13 cellular contexts compared by ENCODE assay signal in genomic region chr17:67488161-67488560, GRCh38.
A peak's percentile ranks its signal among the peaks of the same experiment; 100 is the strongest.
DNase-seq lines count a peak whose midpoint lies in the region; ATAC-seq, FAIRE-seq and TF ChIP-seq lines count a peak whose summit lies in the region.
"Had no signal": no experiment of that assay in that cellular context is flagged by ENCODE, and none has a peak within 500 bp of the region (broad histone marks: within the 10 kb centered on the region; RNA-seq: fewer than 3 reads in every experiment).

No MANE protein-coding gene starts in this region.

- TF ChIP-seq POLR2A in right lobe of liver (IDR thresholded peaks at IDR 0.05) (no peak), stomach (IDR thresholded peaks at IDR 0.05) (no peak)

- no peaks in the 10 kb centered on the region for H3K36me3 ChIP-seq in MG63
- H3K36me3 ChIP-seq in endodermal cell (ENCODE audit: control insufficient read depth, insufficient read depth, low read length), result no peaks in the 10 kb centered on the region
- no peaks in the 10 kb centered on the region for H3K36me3 ChIP-seq in right lobe of liver
- H3K36me3 ChIP-seq in stomach, result no peaks in the 10 kb centered on the region
- no peaks in the 10 kb centered on the region for H3K36me3 ChIP-seq in small intestine (ENCODE audit: control insufficient read depth in 2 of 2, insufficient read depth in 2 of 2, low read length in 2 of 2)
- H3K36me3 ChIP-seq: uterus had no signal

- peaks cover 20% of the 10 kb centered on the region for H3K4me1 Mint-ChIP-seq in endodermal cell

- no peak overlapping the region for H3K4me3 Mint-ChIP-seq in endodermal cell
- H3K4me3 Mint-ChIP-seq: naive B cell had no signal

- H3K36me3 Mint-ChIP-seq in endodermal cell (ENCODE audit: low read depth), result peaks cover 6% of the 10 kb centered on the region

- H3K9ac ChIP-seq in endodermal cell (ENCODE audit: extremely low read depth, low read length, poor library complexity, severe bottlenecking), result no peak overlapping the region

- FAIRE-seq in small intestine (lab: Jason Lieb, UNC), result no peak
- FAIRE-seq: frontal cortex had no signal

- no peak for TF ChIP-seq EP300 in stomach (IDR thresholded peaks at IDR 0.05)

- TF ChIP-seq CTCF in endodermal cell (conservative IDR thresholded peaks at IDR 0.05) (no peak), right lobe of liver (IDR thresholded peaks at IDR 0.05) (no peak), stomach (IDR thresholded peaks at IDR 0.05) (no peak)

- no peak overlapping the region for H3K4me3 ChIP-seq in MG63
- no peak overlapping the region for H3K4me3 ChIP-seq in endodermal cell (ENCODE audit: low read length)
- H3K4me3 ChIP-seq in right lobe of liver, result no peak overlapping the region
- no peak overlapping the region for H3K4me3 ChIP-seq in stomach
- no peak overlapping the region for H3K4me3 ChIP-seq in small intestine (ENCODE audit: low read depth in 1 of 2, low read length in 2 of 2)
- H3K4me3 ChIP-seq: uterus had no signal

- DNase-seq in MG63, result peak; percentile 19
- peak; percentile 40 for DNase-seq in endodermal cell
- peak; percentile 57 to 87 (median 82) for DNase-seq in right lobe of liver
- no peak for DNase-seq in stomach
- no peak for DNase-seq in T-helper 1 cell
- no peak for DNase-seq in small intestine
- DNase-seq: H7; naive B cell; NCI-H748 treated with DMSO at 0.1 percent for 48 hours; stimulated activated CD4-positive, alpha-beta T cell treated with anti-CD3 and anti-CD28 coated beads, Interleukin-4, amount 100 ng/mL, for 4 hours had no signal

- H3K27ac ChIP-seq in endodermal cell (ENCODE audit: low read depth, low read length) (no peak overlapping the region), right lobe of liver (no peak overlapping the region), stomach (peak overlapping the region in 4 of 5 donors; percentile 31 to 65 (median 52)), small intestine (ENCODE audit: low read depth in 1 of 2, low read length in 1 of 2) (no peak overlapping the region)

- 91 to 92% methylated on average over 12 of the region's 12 CpGs for WGBS in endodermal cell (ENCODE audit: insufficient coverage in 1 of 2, insufficient read length in 1 of 2), 2 experiments
- WGBS in right lobe of liver (ENCODE audit: insufficient coverage, low coverage, low lambda C conversion rate, missing lambda C conversion rate), result 22% methylated on average over 10 of the region's 12 CpGs
- 71 to 85% (median 80%) methylated on average over 12 of the region's 12 CpGs for WGBS in stomach, 5 donors
- WGBS in small intestine, 3 donors, result 70 to 84% (median 74%) methylated on average over 12 of the region's 12 CpGs

- H3K9me3 ChIP-seq in MG63 (no peaks in the 10 kb centered on the region), endodermal cell (ENCODE audit: control insufficient read depth, low read length) (peaks cover 7% of the 10 kb centered on the region), right lobe of liver (no peaks in the 10 kb centered on the region), stomach (no peaks in the 10 kb centered on the region), small intestine (ENCODE audit: control insufficient read depth, low read depth) (no peaks in the 10 kb centered on the region)
- H3K9me3 ChIP-seq: uterus had no signal

- H3K4me1 ChIP-seq in endodermal cell (ENCODE audit: control insufficient read depth, insufficient read depth, low read length), result no peaks in the 10 kb centered on the region
- peaks cover 0 to 10% (median 0%) of the 10 kb centered on the region in 4 donors for H3K4me1 ChIP-seq in right lobe of liver
- H3K4me1 ChIP-seq in stomach, result peaks cover 9 to 34% (median 21%) of the 10 kb centered on the region in 4 donors
- peaks cover 0 to 11% of the 10 kb centered on the region in 2 donors for H3K4me1 ChIP-seq in small intestine (ENCODE audit: control insufficient read depth in 2 of 2, insufficient read depth in 1 of 2, low read depth in 1 of 2, low read length in 1 of 2)

- intact Hi-C loops in right lobe of liver (cut with DNase I), result no loop called here
- intact Hi-C loops in stomach (cut with DNase I; ENCODE audit: low total_unique reads), result no loop called here

- H3K9me3 Mint-ChIP-seq in endodermal cell, result no peaks in the 10 kb centered on the region

- H3K27me3 Mint-ChIP-seq in endodermal cell (ENCODE audit: insufficient read depth), result no peaks in the 10 kb centered on the region
- H3K27me3 Mint-ChIP-seq: naive B cell had no signal

- H3K27me3 ChIP-seq in MG63, result peaks cover 7% of the 10 kb centered on the region
- no peaks in the 10 kb centered on the region for H3K27me3 ChIP-seq in endodermal cell (ENCODE audit: control insufficient read depth, insufficient read depth, low read length, poor library complexity, severe bottlenecking)
- H3K27me3 ChIP-seq in right lobe of liver, result no peaks in the 10 kb centered on the region
- no peaks in the 10 kb centered on the region for H3K27me3 ChIP-seq in stomach
- no peaks in the 10 kb centered on the region for H3K27me3 ChIP-seq in small intestine (ENCODE audit: control insufficient read depth in 2 of 2, insufficient read depth in 2 of 2, low read length in 2 of 2)
- H3K27me3 ChIP-seq: uterus had no signal

- peak overlapping the region; percentile 0 for H3K27ac Mint-ChIP-seq in endodermal cell

- ATAC-seq in right lobe of liver, result peak; percentile 73 to 93 (median 82)
- ATAC-seq in HG03442 (IDR thresholded peaks at IDR 0.05; ENCODE audit: unreplicated experiment), result no peak

Comparison
In these comparisons a context has a peak if more than half of its experiments do, and no peak if none do; other contexts are left out.
1. DNase-seq: peak in MG63 (single experiment), endodermal cell (single experiment) and right lobe of liver (3 of 3); none in stomach (single experiment), T-helper 1 cell (0 of 5) and small intestine (single experiment).
2. H3K27ac ChIP-seq: peak in stomach (4 of 5); none in endodermal cell (single experiment), right lobe of liver (0 of 3) and small intestine (0 of 2).